ENCODE assay signal across 8 cellular contexts in genomic region chr1:40691538-40692428, GRCh38. TPM values are rescaled to one million over a fixed set of nuclear protein-coding genes. Genes with fewer than 3 reads are reported as not detected.
A peak's percentile ranks its signal among the peaks of the same experiment; 100 is the strongest.
DNase-seq lines count a peak whose midpoint lies in the region; ATAC-seq and TF ChIP-seq lines count a peak whose summit lies in the region.

Gene NFYC (plus strand): TSS chr1:40691704. CDS start chr1:40738844, 47,140 bp downstream.

- peak; percentile 81 for ATAC-seq in HG02798 (IDR thresholded peaks at IDR 0.05; ENCODE audit: poor library complexity, unreplicated experiment)
- peak; percentile 86 to 88 (median 86) for ATAC-seq in T-cell (replicated peaks in 1 of 4)

- H3K4me3 Mint-ChIP-seq in T-cell: peak within 1 kb of the TSS; percentile 87 to 98 (median 95)
- H3K4me3 Mint-ChIP-seq in type B pancreatic cell: peak within 1 kb of the TSS; percentile 99

- H3K27ac ChIP-seq in adipose tissue (ENCODE audit: low read depth, low read length): peak within 1 kb of the TSS; percentile 96

- WGBS in adipose tissue, 3 donors: 0 to 1% (median 1%) methylated on average over 77 to 84 of the region's 84 CpGs

- no peaks in the 10 kb centered on the region for H3K27me3 Mint-ChIP-seq in T-cell
- no peaks in the 10 kb centered on the region for H3K27me3 Mint-ChIP-seq in type B pancreatic cell

- TF ChIP-seq CTCF in GM12875 (IDR thresholded peaks at IDR 0.05; ENCODE audit: borderline replicate concordance, insufficient read depth, low read depth, low read length) (no peak), type B pancreatic cell (conservative IDR thresholded peaks at IDR 0.05) (peak; percentile 22)

- DNase-seq in NCI-H1436 treated with DMSO at 0.1 percent for 48 hours (lab: John Stamatoyannopoulos, UW): peak; percentile 90
- DNase-seq in T-cell: peak; percentile 84 to 98 (median 93)
- peak; percentile 98 for DNase-seq in cardiac septum (ENCODE audit: low spot score)
- DNase-seq in pons (ENCODE audit: low spot score): peak; percentile 98
- peak; percentile 97 for DNase-seq in type B pancreatic cell (ENCODE audit: extremely low spot score, unreplicated experiment)

- intact Hi-C loops in cardiac septum (cut with DNase I): loop anchor here (1.0 to 5.0 kb wide), 3 partner anchors 18 to 81 kb away; no protein-coding TSS in a partner anchor

- H3K9me3 Mint-ChIP-seq in T-cell (no peaks in the 10 kb centered on the region), type B pancreatic cell (no peaks in the 10 kb centered on the region)

- H3K4me3 ChIP-seq in GM12875 (ENCODE audit: low read depth, low read length): peak within 1 kb of the TSS; percentile 97

- H3K36me3 Mint-ChIP-seq in T-cell (peaks cover 11% of the 10 kb centered on the region), type B pancreatic cell (peaks cover 18% of the 10 kb centered on the region)

- CTCF ChIA-PET in T-cell (lab: Charles Lee): interaction anchor here in 1 of 2 donors (0.5 to 2.7 kb wide), 13 partner anchors 9 to 170 kb away, joined by 3 to 13 read pairs (median 5); partner anchors contain the start of genes CITED4 and ZNF684

- H3K4me1 Mint-ChIP-seq in T-cell (peaks cover 65 to 71% (median 69%) of the 10 kb centered on the region in 3 donors), type B pancreatic cell (ENCODE audit: unreplicated experiment) (peaks cover 48% of the 10 kb centered on the region)

- H3K27ac Mint-ChIP-seq in T-cell (peak within 1 kb of the TSS; percentile 94 to 96), type B pancreatic cell (peak within 1 kb of the TSS; percentile 95)

- POLR2A ChIA-PET in T-cell (lab: Charles Lee): interaction anchor here (0.5 to 1.3 kb wide), 12 partner anchors 10 to 1991 kb away, joined by 3 to 7 read pairs (median 3); partner anchors contain the start of gene YBX1 (in 1 of the 2)

RNA-seq across cellular contexts. Expression of gene NFYC, which starts in this region (rescaled TPM):
- total RNA-seq in T-cell (10 to 100 TPM; 50.1 to 60.4 (median 52.9) TPM), cardiac septum (61.7 TPM), type B pancreatic cell (ENCODE audit: low replicate concordance) (70.0 and 71.3 TPM in 2 replicates)
- polyA plus RNA-seq in adipose tissue: 10 to 100 TPM; 26.5 to 32.9 (median 26.9) TPM

Comparison
In these comparisons a context has a peak if more than half of its experiments do, and no peak if none do; other contexts are left out.
1. Peak in every context shown above with its lines: DNase-seq, ATAC-seq, H3K4me3 ChIP-seq and H3K27ac ChIP-seq.